Comparison of ENCODE assay signal across 22 cellular contexts in the genomic region with DNA sequence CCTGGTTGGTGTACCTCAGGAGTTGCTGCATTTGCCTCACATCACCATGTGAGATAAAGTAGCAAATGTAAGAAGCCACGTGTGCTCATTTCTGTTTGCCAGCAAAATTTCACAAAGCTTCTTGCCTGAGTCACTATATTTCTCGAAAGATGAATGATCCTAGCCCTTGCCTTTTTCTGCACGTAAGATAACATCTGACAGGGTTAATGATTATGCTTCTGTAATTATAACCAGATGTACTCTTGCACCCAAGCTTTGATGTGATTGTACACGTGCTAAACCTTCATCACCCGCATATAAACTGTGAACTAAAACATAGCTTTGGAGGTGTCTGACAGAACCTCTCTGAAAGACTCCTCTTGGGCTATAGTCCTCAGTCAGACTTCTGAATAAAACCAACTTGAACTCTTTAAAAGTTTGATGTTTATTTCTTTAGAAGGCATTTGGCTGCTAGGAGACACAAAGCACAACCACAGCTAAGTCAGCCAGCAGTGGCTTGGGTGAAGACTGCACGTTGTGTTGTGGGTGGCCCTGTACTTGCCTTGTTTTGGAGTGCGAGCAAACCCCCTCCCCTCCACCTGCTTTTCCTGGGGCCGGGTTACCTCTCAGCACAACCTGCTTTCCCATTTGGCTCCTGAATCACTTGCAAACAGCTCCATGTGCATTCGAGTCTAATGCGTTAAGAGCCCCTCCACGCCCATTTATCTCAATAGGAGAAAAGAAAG. TPM values are rescaled to one million over a fixed set of nuclear protein-coding genes. Genes with fewer than 3 reads are reported as not detected.
DNase-seq lines count a peak whose midpoint lies in the region; ATAC-seq, FAIRE-seq and TF ChIP-seq lines count a peak whose summit lies in the region.
"Had no signal": no experiment of that assay in that cellular context is flagged by ENCODE, and none has a peak within 500 bp of the region (broad histone marks: within the 10 kb centered on the region; RNA-seq: fewer than 3 reads in every experiment).

No MANE protein-coding gene starts in this region.

- H3K27ac ChIP-seq in HepG2 (ENCODE audit: extremely low read length, insufficient read depth, low read length) (no peak overlapping the region), right lobe of liver (no peak overlapping the region), aorta (ENCODE audit: low read depth in 1 of 2, low read length in 2 of 2) (no peak overlapping the region)
- H3K27ac ChIP-seq: C4-2B, SJCRH30 had no signal

- H3K9me3 ChIP-seq in HepG2 (ENCODE audit: low read length), result no peaks in the 10 kb centered on the region
- H3K9me3 ChIP-seq in right lobe of liver, result no peaks in the 10 kb centered on the region
- H3K9me3 ChIP-seq in aorta (ENCODE audit: control insufficient read depth, low read length), result no peaks in the 10 kb centered on the region
- H3K9me3 ChIP-seq: SJCRH30 had no signal

- H3K9me3 Mint-ChIP-seq in stimulated activated effector memory CD8-positive, alpha-beta T cell treated with anti-CD3 and anti-CD28 coated beads, Interleukin-12 subunit alpha, Interleukin-12 subunit beta, amount 100 ng/mL, for 72 hours, result no peaks in the 10 kb centered on the region

- intact Hi-C loops in HepG2 (cut with micrococcal nuclease; ENCODE audit: unreplicated experiment), result no loop called here
- intact Hi-C loops in right lobe of liver (cut with DNase I), result no loop called here
- intact Hi-C loops in aorta (cut with DNase I), result no loop called here

- H3K4me1 ChIP-seq in HepG2 (ENCODE audit: insufficient read depth, low read length) (peaks cover 21% of the 10 kb centered on the region), right lobe of liver (no peaks in the 10 kb centered on the region), aorta (ENCODE audit: control insufficient read depth in 1 of 2, insufficient read depth in 2 of 2, low read length in 2 of 2) (no peaks in the 10 kb centered on the region)
- H3K4me1 ChIP-seq: SJCRH30 had no signal

- H3K27ac Mint-ChIP-seq in stimulated activated effector memory CD8-positive, alpha-beta T cell treated with anti-CD3 and anti-CD28 coated beads, Interleukin-12 subunit alpha, Interleukin-12 subunit beta, amount 100 ng/mL, for 72 hours, result no peak overlapping the region

- no peak overlapping the region for H3K9ac ChIP-seq in HepG2 (ENCODE audit: insufficient read depth, low read depth, low read length)

- H2AFZ ChIP-seq in HepG2 (ENCODE audit: low read length), result no peak overlapping the region

- H3K36me3 ChIP-seq in HepG2 (replicated peaks in 1 of 2; ENCODE audit: control insufficient read depth in 1 of 2, insufficient read depth in 2 of 2, low read length in 2 of 2), result no peaks in the 10 kb centered on the region
- no peaks in the 10 kb centered on the region for H3K36me3 ChIP-seq in right lobe of liver
- no peaks in the 10 kb centered on the region for H3K36me3 ChIP-seq in aorta (ENCODE audit: control insufficient read depth in 1 of 2, insufficient read depth in 2 of 2, low read length in 1 of 2)
- H3K36me3 ChIP-seq: SJCRH30 had no signal

- peak; percentile 77 for FAIRE-seq in HepG2 (lab: Jason Lieb, UNC)
- FAIRE-seq: H54 had no signal

- H3K27me3 ChIP-seq in HepG2 (ENCODE audit: control insufficient read depth in 1 of 2, insufficient read depth in 2 of 2, low read length in 2 of 2), result peaks cover 1 to 12% of the 10 kb centered on the region in 2 experiments; a peak in 3 of 5 replicates
- no peaks in the 10 kb centered on the region for H3K27me3 ChIP-seq in right lobe of liver
- peaks cover 0 to 1% of the 10 kb centered on the region in 2 donors for H3K27me3 ChIP-seq in aorta (ENCODE audit: control insufficient read depth in 1 of 2, insufficient read depth in 2 of 2, low read length in 1 of 2)

- no peaks in the 10 kb centered on the region for H4K20me1 ChIP-seq in HepG2 (ENCODE audit: insufficient read depth, low read length)

- DNase-seq in HepG2 (ENCODE audit: low spot score) (peak; percentile 81), right lobe of liver (no peak), fibroblast of the aortic adventitia (ENCODE audit: low read depth) (peak; percentile 34), aorta (no peak), DMS153 (lab: John Stamatoyannopoulos, UW) (no peak)
- DNase-seq in stimulated activated effector memory CD8-positive, alpha-beta T cell treated with anti-CD3 and anti-CD28 coated beads, Interleukin-12 subunit alpha, Interleukin-12 subunit beta, amount 100 ng/mL, for 72 hours (ENCODE audit: low spot score in 2 of 2), result no peak
- DNase-seq: COR-L47; EL; IMR-90; Kasumi-1; MM.1S; NCI-H1092 treated with DMSO at 0.1 percent for 48 hours; NCI-H526 treated with DMSO at 0.1 percent for 48 hours; NK-92 treated with Interleukin-12 subunit alpha and Interleukin-12 subunit beta, amount 100 ng/mL, for 24 hours; RPMI8226; SJCRH30 had no signal

- POLR2A ChIA-PET in HepG2 (lab: Yijun Ruan, JAX), result no interaction called here

- TF ChIP-seq POLR2A in HepG2 (IDR thresholded peaks at IDR 0.05; ENCODE audit: insufficient read depth in 1 of 2, low read depth in 2 of 2, low read length in 2 of 2) (no peak), right lobe of liver (IDR thresholded peaks at IDR 0.05) (no peak)

- no peak overlapping the region for H3K4me3 Mint-ChIP-seq in stimulated activated effector memory CD8-positive, alpha-beta T cell treated with anti-CD3 and anti-CD28 coated beads, Interleukin-12 subunit alpha, Interleukin-12 subunit beta, amount 100 ng/mL, for 72 hours

- no peak for TF ChIP-seq CTCF in HepG2 (CRISPR knock-in tag; IDR thresholded peaks at IDR 0.05)
- TF ChIP-seq CTCF in right lobe of liver (IDR thresholded peaks at IDR 0.05), result no peak
- TF ChIP-seq CTCF in fibroblast of the aortic adventitia (IDR thresholded peaks at IDR 0.05; ENCODE audit: insufficient read depth, low read length), result no peak

- BruUV-seq in HepG2 (replicated peaks; lab: Mats Ljungman, UMichigan), result no TSS peak

- ATAC-seq in HepG2, result peak; percentile 96
- ATAC-seq in right lobe of liver, result no peak
- ATAC-seq in SK-N-SH treated with all-trans-retinoic acid at 6 μM for 48 hours, result no peak
- ATAC-seq in aorta (ENCODE audit: low FRiP score), result no peak
- no peak for ATAC-seq in stimulated activated effector memory CD8-positive, alpha-beta T cell treated with anti-CD3 and anti-CD28 coated beads, Interleukin-12 subunit alpha, Interleukin-12 subunit beta, amount 100 ng/mL, for 72 hours
- ATAC-seq in HG03439 (IDR thresholded peaks at IDR 0.05; ENCODE audit: unreplicated experiment), result no peak

- no peaks in the 10 kb centered on the region for H3K4me1 Mint-ChIP-seq in stimulated activated effector memory CD8-positive, alpha-beta T cell treated with anti-CD3 and anti-CD28 coated beads, Interleukin-12 subunit alpha, Interleukin-12 subunit beta, amount 100 ng/mL, for 72 hours

- H3K4me2 ChIP-seq in HepG2 (ENCODE audit: low read depth, low read length), result peak overlapping the region; percentile 3

- H3K79me2 ChIP-seq in HepG2 (ENCODE audit: insufficient read depth, low read length), result no peaks in the 10 kb centered on the region

- H3K4me3 ChIP-seq in HepG2 (replicated peaks in 1 of 3; ENCODE audit: insufficient read depth in 1 of 3, low read depth in 2 of 3, low read length in 3 of 3) (no peak overlapping the region; a peak in 1 of 6 replicates), right lobe of liver (no peak overlapping the region), fibroblast of the aortic adventitia (ENCODE audit: low read depth, low read length) (no peak overlapping the region), aorta (ENCODE audit: low read length in 2 of 2) (no peak overlapping the region)
- H3K4me3 ChIP-seq: SJCRH30 had no signal

- CTCF ChIA-PET in HepG2 (lab: Yijun Ruan, JAX; ENCODE audit: low intra/inter-chr PET ratio, low total read pairs), result no interaction called here

- in situ Hi-C loops in HepG2 (cut with HindIII; ENCODE audit: extremely low pct_ligation_motif_present, low pct_unique_long_range_greater_than_20kb), result no loop called here

- TF ChIP-seq EP300 in HepG2 (IDR thresholded peaks at IDR 0.05; ENCODE audit: low read depth in 2 of 2, low read length in 2 of 2) (peak in 1 of 2 experiments; percentile 57; a peak in 1 of 4 replicates), HepG2 (CRISPR knock-in tag; IDR thresholded peaks at IDR 0.05; ENCODE audit: borderline replicate concordance) (no peak)

- no peaks in the 10 kb centered on the region for H3K36me3 Mint-ChIP-seq in stimulated activated effector memory CD8-positive, alpha-beta T cell treated with anti-CD3 and anti-CD28 coated beads, Interleukin-12 subunit alpha, Interleukin-12 subunit beta, amount 100 ng/mL, for 72 hours

- whole genome bisulfite sequencing in HepG2 (ENCODE audit: low lambda C conversion rate), result 11% methylated on average over 11 of the region's 11 CpGs
- WGBS in right lobe of liver (ENCODE audit: insufficient coverage, low coverage, low lambda C conversion rate, missing lambda C conversion rate), result 30% methylated on average over 10 of the region's 11 CpGs
- WGBS in aorta, 2 donors, result 20 to 23% methylated on average over 11 of the region's 11 CpGs

- no peak for TF ChIP-seq RAD21 in HepG2 (CRISPR knock-in tag; IDR thresholded peaks at IDR 0.05)

TF ChIP-seq in HepG2, 621 proteins besides CTCF, POLR2A, EP300 and RAD21 (continues in another document):
- TF ChIP-seq NBN (conservative IDR thresholded peaks at IDR 0.05), result no peak

RNA-seq across cellular contexts. Expression of gene PROKR2, which starts 19.3 kb away (rescaled TPM):
- total RNA-seq in HepG2 (2016; rRNA removed; fragmentation: Illumina TruSeq; extraction: Trizol) (not detected in 2 replicates), right lobe of liver (not detected), fibroblast of the aortic adventitia (ENCODE audit: low replicate concordance) (not detected in 2 replicates), aorta (not detected)
- not detected in 2 replicates for total RNA-seq in HepG2 (2016; cell fraction: cytosol; rRNA removed; fragmentation: Illumina TruSeq; extraction: Trizol; ENCODE audit: low read depth)
- not detected in 2 replicates for total RNA-seq in HepG2 (2016; cell fraction: insoluble cytoplasmic fraction; rRNA removed; fragmentation: Illumina TruSeq; extraction: Trizol)
- total RNA-seq in HepG2 (2016; cell fraction: membrane; rRNA removed; fragmentation: Illumina TruSeq; extraction: Trizol), result not detected in 2 replicates
- total RNA-seq in HepG2 (2016; cell fraction: nucleus; rRNA removed; fragmentation: Illumina TruSeq; extraction: Trizol), result not detected in 2 replicates
- polyA plus RNA-seq in HepG2 (2011; rRNA removed) (not detected in 2 replicates), aorta (not detected)
- polyA plus RNA-seq in HepG2 (2011; cell fraction: cytosol; rRNA removed), result not detected in 2 replicates
- polyA plus RNA-seq in HepG2 (2011; cell fraction: nucleus; rRNA removed), result not detected in 2 replicates
- not detected in 2 replicates for polyA plus RNA-seq in HepG2 (2012)
- not detected in 2 replicates for polyA plus RNA-seq in HepG2 (2016; cell fraction: cytosol; fragmentation: Illumina TruSeq; extraction: Trizol; ENCODE audit: low read depth)
- polyA plus RNA-seq in HepG2 (2016; cell fraction: insoluble cytoplasmic fraction; fragmentation: Illumina TruSeq; extraction: Trizol; ENCODE audit: low read depth), result not detected in 2 replicates
- not detected in 2 replicates for polyA plus RNA-seq in HepG2 (2016; cell fraction: membrane; fragmentation: Illumina TruSeq; extraction: Trizol; ENCODE audit: low read depth)
- polyA plus RNA-seq in HepG2 (2016; cell fraction: nucleus; fragmentation: Illumina TruSeq; extraction: Trizol; ENCODE audit: insufficient read depth, low read depth), result not detected in 2 replicates
- not detected in 2 replicates for polyA minus RNA-seq in HepG2 (2011; rRNA and poly(A)+ RNA removed; ENCODE audit: low replicate concordance)
- not detected in 2 replicates for polyA minus RNA-seq in HepG2 (2011; cell fraction: cytosol; rRNA and poly(A)+ RNA removed)
- not detected in 2 replicates for polyA minus RNA-seq in HepG2 (2011; cell fraction: nucleus; rRNA and poly(A)+ RNA removed)
- total RNA-seq: A673, IMR-90, OCI-LY7, SJCRH30 had no signal
- polyA plus RNA-seq: IMR-90 had no signal

Comparison
In these comparisons a context has a peak if more than half of its experiments do, and no peak if none do; other contexts are left out.
1. DNase-seq: peak in HepG2 (single experiment) and fibroblast of the aortic adventitia (single experiment); none in right lobe of liver (0 of 3), aorta (0 of 2), DMS153 (single experiment) and stimulated activated effector memory CD8-positive, alpha-beta T cell treated with anti-CD3 and anti-CD28 coated beads, Interleukin-12 subunit alpha, Interleukin-12 subunit beta, amount 100 ng/mL, for 72 hours (0 of 2).
2. Of the 2 proteins assayed by ChIP-seq in both HepG2 and SK-N-SH treated with all-trans-retinoic acid at 6 μM for 48 hours: peak only in HepG2: ARNTL; only in SK-N-SH treated with all-trans-retinoic acid at 6 μM for 48 hours: none; in both: none; in neither: 1.